28 cellular contexts compared by ENCODE assay signal in genomic region chr10:44574596-44575480, GRCh38.
"Had no signal": no experiment of that assay in that cellular context is flagged by ENCODE, and none has a peak within 500 bp of the region (broad histone marks: within the 10 kb centered on the region; RNA-seq: fewer than 3 reads in every experiment).

No MANE protein-coding gene starts in this region.

- H3K4me3 ChIP-seq: ascending aorta, cardiac muscle cell, SJSA1 had no signal

- H3K9ac ChIP-seq: SK-N-SH had no signal

- H3K27me3 Mint-ChIP-seq: activated naive CD4-positive, alpha-beta T cell treated with anti-CD3 and anti-CD28 coated beads, Interleukin-2, amount 50 U/mL, for 24 hours; activated naive CD8-positive, alpha-beta T cell treated with anti-CD3 and anti-CD28 coated beads, Interleukin-2, amount 10 ng/mL, durations not matched to agents 7 days and 5 days; activated T-cell treated with anti-CD3 and anti-CD28 coated beads, Interleukin-2, amount 50 U/mL, for 24 hours had no signal

- H3K9me3 Mint-ChIP-seq: activated naive CD4-positive, alpha-beta T cell treated with anti-CD3 and anti-CD28 coated beads, Interleukin-2, amount 50 U/mL, for 24 hours; activated naive CD8-positive, alpha-beta T cell treated with anti-CD3 and anti-CD28 coated beads, Interleukin-2, amount 10 ng/mL, durations not matched to agents 7 days and 5 days; activated T-cell treated with anti-CD3 and anti-CD28 coated beads, Interleukin-2, amount 50 U/mL, for 24 hours; activated T-helper 2 cell treated with anti-CD3 and anti-CD28 coated beads, Interferon-gamma antibody, Interleukin-2, Interleukin-4, amounts not matched to agents 10 μg/mL and 5 μg/mL and 100 μg/mL, durations not matched to agents 14 hours and 24 hours and 36 hours; T-helper 1 cell treated with Interleukin-12 subunit alpha and Interleukin-12 subunit beta and Interleukin-4 antibody, amounts not matched to agents 30 μg/mL and 1 μg/mL, for 36 hours; T-helper 2 cell treated with Interferon-gamma antibody and Interleukin-4, amounts not matched to agents 5 μg/mL and 100 μg/mL, for 36 hours had no signal

- H3K27me3 ChIP-seq: ascending aorta, cardiac muscle cell, SJSA1 had no signal

- H3K4me1 Mint-ChIP-seq: activated CD4-positive, alpha-beta T cell treated with anti-CD3 and anti-CD28 coated beads, Interleukin-2, amount 10 ng/mL, durations not matched to agents 7 days and 5 days; activated naive CD4-positive, alpha-beta T cell treated with anti-CD3 and anti-CD28 coated beads, Interleukin-2, amount 50 U/mL, for 24 hours; activated naive CD8-positive, alpha-beta T cell treated with anti-CD3 and anti-CD28 coated beads, Interleukin-2, amount 10 ng/mL, durations not matched to agents 7 days and 5 days had no signal

- DNase-seq: activated CD4-positive, alpha-beta T cell treated with anti-CD3 and anti-CD28 coated beads, Interleukin-2, amount 10 ng/mL, durations not matched to agents 7 days and 5 days; activated CD4-positive, alpha-beta T cell treated with anti-CD3 and anti-CD28 coated beads, Interleukin-2, amount 50 U/mL, for 48 hours; activated CD8-positive, alpha-beta T cell treated with anti-CD3 and anti-CD28 coated beads, Interleukin-2, amount 10 ng/mL, durations not matched to agents 7 days and 5 days; activated gamma-delta T cell; activated naive CD4-positive, alpha-beta T cell treated with Interleukin-2 at 50 U/mL for 16 hours; activated naive CD8-positive, alpha-beta T cell treated with anti-CD3 and anti-CD28 coated beads, Interleukin-2, amount 10 ng/mL, durations not matched to agents 7 days and 5 days; activated T-cell treated with anti-CD3 and anti-CD28 coated beads, Interleukin-2, amount 50 U/mL, for 24 hours; amygdala; Karpas-422; KBM-7; NCI-H1105; NCI-H1417 treated with DMSO at 0.1 percent for 48 hours; NCI-H1930; NCI-H2081 treated with DMSO at 0.1 percent for 48 hours; NCI-H226; NCI-H446 treated with DMSO at 0.1 percent for 48 hours; NCI-H524 treated with DMSO at 0.1 percent for 48 hours; RPMI8226; SHP77 treated with DMSO at 0.1 percent for 48 hours; SK-N-SH had no signal

- H3K27ac Mint-ChIP-seq: activated CD4-positive, alpha-beta T cell treated with anti-CD3 and anti-CD28 coated beads, Interleukin-2, amount 10 ng/mL, durations not matched to agents 7 days and 5 days; activated CD8-positive, alpha-beta T cell treated with anti-CD3 and anti-CD28 coated beads, Interleukin-2, amount 10 ng/mL, durations not matched to agents 7 days and 5 days; activated naive CD4-positive, alpha-beta T cell treated with anti-CD3 and anti-CD28 coated beads, Interleukin-2, amount 50 U/mL, for 24 hours; activated naive CD8-positive, alpha-beta T cell treated with anti-CD3 and anti-CD28 coated beads, Interleukin-2, amount 10 ng/mL, durations not matched to agents 7 days and 5 days; activated T-cell treated with anti-CD3 and anti-CD28 coated beads, Interleukin-2, amount 50 U/mL, for 24 hours; activated T-helper 2 cell treated with anti-CD3 and anti-CD28 coated beads, Interferon-gamma antibody, Interleukin-2, Interleukin-4, amounts not matched to agents 10 μg/mL and 5 μg/mL and 100 μg/mL, durations not matched to agents 14 hours and 24 hours and 36 hours; T-helper 1 cell treated with Interleukin-12 subunit alpha and Interleukin-12 subunit beta and Interleukin-4 antibody, amounts not matched to agents 30 μg/mL and 1 μg/mL, for 36 hours; T-helper 2 cell treated with Interferon-gamma antibody and Interleukin-4, amounts not matched to agents 5 μg/mL and 100 μg/mL, for 36 hours had no signal

- H3K4me1 ChIP-seq: SJSA1 had no signal

- H3K27ac ChIP-seq: ascending aorta, cardiac muscle cell, SJSA1 had no signal

- H3K36me3 ChIP-seq: ascending aorta, cardiac muscle cell, SJSA1 had no signal

- ATAC-seq: activated CD8-positive, alpha-beta T cell treated with anti-CD3 and anti-CD28 coated beads, Interleukin-2, amount 10 ng/mL, durations not matched to agents 7 days and 5 days; Panc1 had no signal

- H3K9me3 ChIP-seq: ascending aorta, SJSA1, SK-N-SH had no signal

- H3K36me3 Mint-ChIP-seq: activated naive CD4-positive, alpha-beta T cell treated with anti-CD3 and anti-CD28 coated beads, Interleukin-2, amount 50 U/mL, for 24 hours; activated naive CD8-positive, alpha-beta T cell treated with anti-CD3 and anti-CD28 coated beads, Interleukin-2, amount 10 ng/mL, durations not matched to agents 7 days and 5 days had no signal

- H3K4me3 Mint-ChIP-seq: activated CD4-positive, alpha-beta T cell treated with anti-CD3 and anti-CD28 coated beads, Interleukin-2, amount 10 ng/mL, durations not matched to agents 7 days and 5 days; activated CD8-positive, alpha-beta T cell treated with anti-CD3 and anti-CD28 coated beads, Interleukin-2, amount 10 ng/mL, durations not matched to agents 7 days and 5 days; activated naive CD4-positive, alpha-beta T cell treated with anti-CD3 and anti-CD28 coated beads, Interleukin-2, amount 50 U/mL, for 24 hours; activated naive CD8-positive, alpha-beta T cell treated with anti-CD3 and anti-CD28 coated beads, Interleukin-2, amount 10 ng/mL, durations not matched to agents 7 days and 5 days; activated T-cell treated with anti-CD3 and anti-CD28 coated beads, Interleukin-2, amount 50 U/mL, for 24 hours; T-helper 1 cell treated with Interleukin-12 subunit alpha and Interleukin-12 subunit beta and Interleukin-4 antibody, amounts not matched to agents 30 μg/mL and 1 μg/mL, for 36 hours; T-helper 2 cell treated with Interferon-gamma antibody and Interleukin-4, amounts not matched to agents 5 μg/mL and 100 μg/mL, for 36 hours had no signal
